Comparison of ENCODE assay signal across 22 cellular contexts in the genomic region with DNA sequence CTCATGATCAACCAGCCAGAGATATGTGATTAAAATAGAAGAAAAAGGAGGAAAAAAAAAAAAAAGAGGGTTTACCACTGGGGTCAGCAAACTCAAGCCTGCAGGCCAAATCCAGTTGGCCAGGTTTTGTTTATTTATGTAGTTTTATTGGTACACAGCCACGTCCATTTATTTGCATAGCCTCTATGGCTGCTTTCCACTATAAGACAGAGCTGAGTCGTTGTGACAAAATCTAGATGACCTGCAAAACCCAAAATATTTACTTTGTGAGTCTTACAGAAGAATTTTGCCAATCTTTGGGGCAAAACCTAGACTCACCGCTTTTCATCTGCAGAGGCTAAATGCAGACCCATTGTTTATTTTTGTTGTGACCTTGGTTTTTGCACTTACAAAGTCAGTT.
DNase-seq lines count a peak whose midpoint lies in the region; ATAC-seq and TF ChIP-seq lines count a peak whose summit lies in the region.
"Had no signal": no experiment of that assay in that cellular context is flagged by ENCODE, and none has a peak within 500 bp of the region (broad histone marks: within the 10 kb centered on the region; RNA-seq: fewer than 3 reads in every experiment).

No MANE protein-coding gene starts in this region.

- BruUV-seq in PC-3 (replicated peaks; lab: Mats Ljungman, UMichigan) = no TSS peak

- no peaks in the 10 kb centered on the region for H3K9me2 ChIP-seq in PC-3 (replicated peaks; ENCODE audit: low read length)

- H3K4me3 ChIP-seq in AG10803 (ENCODE audit: low read length) = no peak overlapping the region
- H3K4me3 ChIP-seq in PC-3 (ENCODE audit: low read length) = no peak overlapping the region
- H3K4me3 ChIP-seq in fibroblast of the aortic adventitia (ENCODE audit: low read depth, low read length) = no peak overlapping the region
- no peak overlapping the region for H3K4me3 ChIP-seq in mucosa of descending colon
- H3K4me3 ChIP-seq in ascending aorta = no peak overlapping the region
- H3K4me3 ChIP-seq: Peyer's patch had no signal

- H3K27me3 Mint-ChIP-seq in activated CD4-positive, alpha-beta memory T cell treated with anti-CD3 and anti-CD28 coated beads, Interleukin-2, amount 10 ng/mL, durations not matched to agents 7 days and 5 days = no peaks in the 10 kb centered on the region
- H3K27me3 Mint-ChIP-seq: CD4-positive, alpha-beta memory T cell had no signal

- peak; percentile 42 for DNase-seq in AG10803 (ENCODE audit: low read depth)
- DNase-seq in GM04503 (ENCODE audit: low read depth) = peak; percentile 4
- DNase-seq in PC-3 = peak; percentile 9
- DNase-seq in fibroblast of the aortic adventitia (ENCODE audit: low read depth) = peak; percentile 10
- DNase-seq in mucosa of descending colon = no peak
- no peak for DNase-seq in SIG-M5 (lab: John Stamatoyannopoulos, UW)
- DNase-seq in ascending aorta (ENCODE audit: low spot score in 2 of 2) = no peak
- DNase-seq in activated CD4-positive, alpha-beta memory T cell treated with anti-CD3 and anti-CD28 coated beads, Interleukin-2, amount 10 ng/mL, durations not matched to agents 7 days and 5 days = no peak
- DNase-seq: BE2C; Caco-2; CD4-positive, alpha-beta memory T cell; DMS 273 treated with DMSO at 0.1 percent for 48 hours; KBM-7; NCI-H1105; NCI-H146; NCI-H2029; NCI-H226; NCI-H510A treated with DMSO at 0.1 percent for 48 hours; NCI-H748 treated with DMSO at 0.1 percent for 48 hours; Peyer's patch had no signal

- no peak overlapping the region for H3K27ac Mint-ChIP-seq in activated CD4-positive, alpha-beta memory T cell treated with anti-CD3 and anti-CD28 coated beads, Interleukin-2, amount 10 ng/mL, durations not matched to agents 7 days and 5 days
- H3K27ac Mint-ChIP-seq: CD4-positive, alpha-beta memory T cell had no signal

- H3K27me3 ChIP-seq in PC-3 (ENCODE audit: low read length) (peaks cover 35% of the 10 kb centered on the region), ascending aorta (no peaks in the 10 kb centered on the region)
- H3K27me3 ChIP-seq: BE2C, Peyer's patch had no signal

- H3K4me3 Mint-ChIP-seq in activated CD4-positive, alpha-beta memory T cell treated with anti-CD3 and anti-CD28 coated beads, Interleukin-2, amount 10 ng/mL, durations not matched to agents 7 days and 5 days = no peak overlapping the region
- H3K4me3 Mint-ChIP-seq: CD4-positive, alpha-beta memory T cell had no signal

- no peaks in the 10 kb centered on the region for H3K79me2 ChIP-seq in PC-3 (ENCODE audit: low read length)

- H3K4me1 ChIP-seq in PC-3 (ENCODE audit: insufficient read depth, low read length) (peaks cover 4% of the 10 kb centered on the region; the same call in 1 of the 2 replicates), mucosa of descending colon (ENCODE audit: low read depth) (no peaks in the 10 kb centered on the region), ascending aorta (no peaks in the 10 kb centered on the region)
- H3K4me1 ChIP-seq: BE2C, Caco-2, Peyer's patch had no signal

- H3K9me3 Mint-ChIP-seq in activated CD4-positive, alpha-beta memory T cell treated with anti-CD3 and anti-CD28 coated beads, Interleukin-2, amount 10 ng/mL, durations not matched to agents 7 days and 5 days = no peaks in the 10 kb centered on the region

- H3K4me2 ChIP-seq in PC-3 (ENCODE audit: low read length) = peak overlapping the region; percentile 8; the same call in 1 of the 2 replicates

- H3K36me3 ChIP-seq in PC-3 (ENCODE audit: low read depth, low read length) (no peaks in the 10 kb centered on the region), mucosa of descending colon (ENCODE audit: low read depth) (no peaks in the 10 kb centered on the region), ascending aorta (no peaks in the 10 kb centered on the region)
- H3K36me3 ChIP-seq: BE2C, Peyer's patch had no signal

- POLR2A ChIA-PET in PC-3 (lab: Charles Lee; ENCODE audit: unreplicated experiment) = interaction anchor here (0.6 kb wide), 1 partner anchor 247 kb away, joined by 3 read pairs; no protein-coding TSS in a partner anchor
- POLR2A ChIA-PET in activated CD4-positive, alpha-beta memory T cell treated with anti-CD3 and anti-CD28 coated beads, Interleukin-2, amount 10 ng/mL, durations not matched to agents 7 days and 5 days (lab: Charles Lee) = no interaction called here

- H3K36me3 Mint-ChIP-seq in activated CD4-positive, alpha-beta memory T cell treated with anti-CD3 and anti-CD28 coated beads, Interleukin-2, amount 10 ng/mL, durations not matched to agents 7 days and 5 days (ENCODE audit: low read depth) = no peaks in the 10 kb centered on the region
- H3K36me3 Mint-ChIP-seq: CD4-positive, alpha-beta memory T cell had no signal

- intact Hi-C loops in PC-3 (cut with micrococcal nuclease) (no loop called here), mucosa of descending colon (cut with DNase I, micrococcal nuclease) (no loop called here), ascending aorta (cut with DNase I) (no loop called here)

- H3K9me3 ChIP-seq in PC-3 (ENCODE audit: low read length) = no peaks in the 10 kb centered on the region
- H3K9me3 ChIP-seq in mucosa of descending colon = no peaks in the 10 kb centered on the region
- H3K9me3 ChIP-seq in ascending aorta = no peaks in the 10 kb centered on the region
- H3K9me3 ChIP-seq: BE2C, Caco-2, Peyer's patch had no signal

- H3K4me1 Mint-ChIP-seq in activated CD4-positive, alpha-beta memory T cell treated with anti-CD3 and anti-CD28 coated beads, Interleukin-2, amount 10 ng/mL, durations not matched to agents 7 days and 5 days = no peaks in the 10 kb centered on the region
- H3K4me1 Mint-ChIP-seq: CD4-positive, alpha-beta memory T cell had no signal

- no peak overlapping the region for H2AFZ ChIP-seq in PC-3 (ENCODE audit: low read length)

- TF ChIP-seq CTCF in AG10803 (conservative IDR thresholded peaks at IDR 0.05; ENCODE audit: low read length) (no peak), PC-3 (conservative IDR thresholded peaks at IDR 0.05; ENCODE audit: low read depth, low read length) (no peak), fibroblast of the aortic adventitia (IDR thresholded peaks at IDR 0.05; ENCODE audit: insufficient read depth, low read length) (no peak), mucosa of descending colon (IDR thresholded peaks at IDR 0.05) (no peak), ascending aorta (IDR thresholded peaks at IDR 0.05) (no peak)

- CTCF ChIA-PET in PC-3 (lab: Charles Lee) = no interaction called here
- CTCF ChIA-PET in activated CD4-positive, alpha-beta memory T cell treated with anti-CD3 and anti-CD28 coated beads, Interleukin-2, amount 10 ng/mL, durations not matched to agents 7 days and 5 days (lab: Charles Lee) = no interaction called here

- H3F3A ChIP-seq in PC-3 (ENCODE audit: low read length, unreplicated experiment) = no peaks in the 10 kb centered on the region

- H3K9ac ChIP-seq in PC-3 (ENCODE audit: low read length) = no peak overlapping the region

- ATAC-seq in PC-3 (no peak), mucosa of descending colon (no peak)
- ATAC-seq: HepG2, Right ventricle myocardium inferior had no signal

- no peak overlapping the region for H3K27ac ChIP-seq in PC-3 (ENCODE audit: low read length)
- H3K27ac ChIP-seq in ascending aorta = no peak overlapping the region
- H3K27ac ChIP-seq: Peyer's patch had no signal

- H4K20me1 ChIP-seq in PC-3 (ENCODE audit: low read length) = no peaks in the 10 kb centered on the region

Comparison
In these comparisons a context has a peak if more than half of its experiments do, and no peak if none do; other contexts are left out.
1. DNase-seq: peak in AG10803 (single experiment), GM04503 (single experiment), PC-3 (single experiment) and fibroblast of the aortic adventitia (single experiment); none in mucosa of descending colon (0 of 3), SIG-M5 (single experiment), ascending aorta (0 of 2) and activated CD4-positive, alpha-beta memory T cell treated with anti-CD3 and anti-CD28 coated beads, Interleukin-2, amount 10 ng/mL, durations not matched to agents 7 days and 5 days (single experiment).